7 cellular contexts compared by ENCODE assay signal in the genomic region with DNA sequence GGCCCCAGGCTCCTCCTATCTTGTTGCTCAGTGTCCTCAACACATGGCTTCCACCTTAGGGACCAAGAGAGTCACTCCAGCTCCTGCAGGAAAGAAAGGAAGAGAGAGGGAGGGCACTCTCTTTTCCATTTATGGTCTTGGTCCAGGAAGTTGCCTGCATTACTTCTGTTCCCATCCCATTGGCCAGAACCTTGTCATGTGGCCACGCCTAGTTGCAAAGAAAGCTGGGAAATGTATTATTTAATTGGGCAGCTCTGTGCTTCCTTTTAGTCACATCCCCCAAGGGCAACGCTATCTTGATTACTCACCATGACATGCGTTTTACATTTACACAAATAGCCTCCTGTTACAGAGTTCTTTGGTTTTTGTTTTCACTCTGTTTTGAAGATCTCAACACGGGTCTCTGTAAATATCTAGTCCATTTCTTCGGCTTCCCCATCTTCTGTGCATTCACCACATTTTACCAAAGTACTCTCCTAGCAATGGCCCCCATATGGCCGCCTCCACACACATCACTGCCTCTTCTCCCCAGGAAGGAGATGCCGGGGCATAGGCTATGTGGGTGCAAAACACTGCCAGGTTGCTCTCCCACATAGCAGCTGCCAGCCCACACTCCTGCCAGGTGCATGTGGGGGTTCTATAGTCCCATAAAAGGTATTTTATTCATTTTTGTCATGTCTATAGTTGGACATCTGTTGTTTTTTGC. TPM values are rescaled to one million over a fixed set of nuclear protein-coding genes. Genes with fewer than 3 reads are reported as not detected.
DNase-seq lines count a peak whose midpoint lies in the region; ATAC-seq and TF ChIP-seq lines count a peak whose summit lies in the region.

No MANE protein-coding gene starts in this region.

- peak overlapping the region; percentile 21 for H3K4me2 ChIP-seq in Loucy (ENCODE audit: low read depth, low read length, poor library complexity, severe bottlenecking)

- H3K9me2 ChIP-seq in Loucy (replicated peaks; ENCODE audit: low read depth, low read length) = no peaks in the 10 kb centered on the region

- CTCF ChIA-PET in GM10248 (lab: Yijun Ruan, JAX) = interaction anchor here (0.8 to 3.1 kb wide), 11 partner anchors 9 to 229 kb away, joined by 3 to 29 read pairs (median 4); a partner anchor contains a TSS

- no peaks in the 10 kb centered on the region for H3F3A ChIP-seq in Loucy (ENCODE audit: low read depth)

- H3K9ac ChIP-seq in Loucy (ENCODE audit: low read depth, low read length, poor library complexity, severe bottlenecking) = no peak overlapping the region

- DNase-seq in GM10248 (ENCODE audit: extremely low spot score) = peak; percentile 36
- no peak for DNase-seq in activated naive CD8-positive, alpha-beta T cell treated with anti-CD3 and anti-CD28 coated beads for 36 hours
- DNase-seq in iris pigment epithelial cell (ENCODE audit: low read depth) = peak; percentile 97

- peaks cover 2% of the 10 kb centered on the region for H3K36me3 Mint-ChIP-seq in activated naive CD8-positive, alpha-beta T cell treated with anti-CD3 and anti-CD28 coated beads for 36 hours

- H3K4me3 ChIP-seq in Loucy (ENCODE audit: low read length, poor library complexity, severe bottlenecking) = no peak overlapping the region

- H3K36me3 ChIP-seq in Loucy (ENCODE audit: insufficient read depth, low read length) = no peaks in the 10 kb centered on the region

- no peak overlapping the region for H3K4me3 Mint-ChIP-seq in activated naive CD8-positive, alpha-beta T cell treated with anti-CD3 and anti-CD28 coated beads for 36 hours

- TF ChIP-seq CTCF in GM10248 (IDR thresholded peaks at IDR 0.05; ENCODE audit: control extremely low read depth, extremely low read depth, low read depth, missing control alignments) (no peak), Loucy (conservative IDR thresholded peaks at IDR 0.05; ENCODE audit: low read length) (no peak)

- H3K27ac Mint-ChIP-seq in activated naive CD8-positive, alpha-beta T cell treated with anti-CD3 and anti-CD28 coated beads for 36 hours = peak overlapping the region; percentile 4

- peak overlapping the region; percentile 89 for H2AFZ ChIP-seq in Loucy (ENCODE audit: low read length)

- H3K27me3 Mint-ChIP-seq in activated naive CD8-positive, alpha-beta T cell treated with anti-CD3 and anti-CD28 coated beads for 36 hours = no peaks in the 10 kb centered on the region

- ATAC-seq in GM19035 (IDR thresholded peaks at IDR 0.05; ENCODE audit: unreplicated experiment) (no peak), HG03342 (IDR thresholded peaks at IDR 0.05; ENCODE audit: unreplicated experiment) (no peak), HG03354 (IDR thresholded peaks at IDR 0.05; ENCODE audit: poor library complexity, severe bottlenecking, unreplicated experiment) (no peak)

- no peaks in the 10 kb centered on the region for H3K9me3 ChIP-seq in Loucy (ENCODE audit: insufficient read depth, low read depth, low read length)

- H3K27me3 ChIP-seq in Loucy (ENCODE audit: insufficient read depth, low read length, poor library complexity, severe bottlenecking) = no peaks in the 10 kb centered on the region

- no peaks in the 10 kb centered on the region for H3K79me2 ChIP-seq in Loucy (ENCODE audit: insufficient read depth, low read length)

- POLR2A ChIA-PET in GM10248 (lab: Yijun Ruan, JAX) = interaction anchor here (0.5 kb wide), 1 partner anchor 177 kb away, joined by 3 read pairs; no protein-coding TSS in a partner anchor

- no peaks in the 10 kb centered on the region for H3K4me1 ChIP-seq in Loucy (ENCODE audit: insufficient read depth, low read length, poor library complexity, severe bottlenecking)

- H3K9me3 Mint-ChIP-seq in activated naive CD8-positive, alpha-beta T cell treated with anti-CD3 and anti-CD28 coated beads for 36 hours = peaks cover 8% of the 10 kb centered on the region

- H3K4me1 Mint-ChIP-seq in activated naive CD8-positive, alpha-beta T cell treated with anti-CD3 and anti-CD28 coated beads for 36 hours = peaks cover 8% of the 10 kb centered on the region

- H4K20me1 ChIP-seq in Loucy (ENCODE audit: insufficient read depth, low read length, poor library complexity, severe bottlenecking) = no peaks in the 10 kb centered on the region

RNA-seq across cellular contexts. Expression of a gene that starts 35.7 kb away (rescaled TPM):
- total RNA-seq in activated naive CD8-positive, alpha-beta T cell treated with anti-CD3 and anti-CD28 coated beads for 36 hours = 10 to 100 TPM; 28.8 to 29.8 TPM
